In the genomic region with DNA sequence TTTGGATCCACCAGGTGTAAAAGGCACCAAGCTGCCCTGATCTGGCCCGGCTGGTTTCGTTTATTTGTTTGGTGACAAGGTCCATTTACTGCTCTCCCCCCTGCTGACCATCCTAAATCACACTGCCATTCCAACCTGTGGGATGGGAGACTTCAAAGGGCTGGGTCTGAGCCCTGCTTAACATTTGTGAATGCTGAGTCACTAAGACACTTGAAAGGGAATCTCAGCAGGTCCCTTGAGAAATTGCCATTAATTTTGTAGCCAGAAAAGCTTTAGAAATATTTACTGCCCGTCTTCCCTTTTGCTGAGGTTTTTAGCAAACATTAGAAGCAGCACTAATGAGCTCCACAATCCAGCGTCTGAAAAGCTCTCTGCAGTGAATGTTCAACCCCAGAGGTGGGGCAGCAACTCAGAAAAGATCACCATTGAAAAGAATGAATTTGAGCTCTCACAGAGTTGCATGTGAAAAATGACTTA, we compare ENCODE assay signal across 10 cellular contexts.
A peak's percentile ranks its signal among the peaks of the same experiment; 100 is the strongest.
DNase-seq lines count a peak whose midpoint lies in the region; TF ChIP-seq lines count a peak whose summit lies in the region.
"Had no signal": no experiment of that assay in that cellular context is flagged by ENCODE, and none has a peak within 500 bp of the region (broad histone marks: within the 10 kb centered on the region; RNA-seq: fewer than 3 reads in every experiment).

No MANE protein-coding gene starts in this region.

- WGBS in liver: 11% methylated on average over 4 of the region's 4 CpGs

- TF ChIP-seq CTCF in BJ (IDR thresholded peaks at IDR 0.05; ENCODE audit: insufficient read depth, low read depth, low read length): no peak
- TF ChIP-seq CTCF in VCaP (conservative IDR thresholded peaks at IDR 0.05): no peak
- no peak for TF ChIP-seq CTCF in liver (IDR thresholded peaks at IDR 0.05; ENCODE audit: low read depth, low read length, missing input control)
- TF ChIP-seq CTCF in Peyer's patch (IDR thresholded peaks at IDR 0.05): no peak
- TF ChIP-seq CTCF in right atrium auricular region (IDR thresholded peaks at IDR 0.05): no peak

- TF ChIP-seq POLR2A in Peyer's patch (IDR thresholded peaks at IDR 0.05): no peak

- no peak overlapping the region for H3K4me3 Mint-ChIP-seq in activated CD4-positive, alpha-beta memory T cell treated with anti-CD3 and anti-CD28 coated beads for 36 hours
- H3K4me3 Mint-ChIP-seq: activated naive CD8-positive, alpha-beta T cell treated with anti-CD3 and anti-CD28 coated beads, Interleukin-2, amount 10 ng/mL, durations not matched to agents 7 days and 5 days had no signal

- peaks cover 17% of the 10 kb centered on the region for H3K4me1 Mint-ChIP-seq in activated CD4-positive, alpha-beta memory T cell treated with anti-CD3 and anti-CD28 coated beads for 36 hours (ENCODE audit: low read depth)

- H3K9me3 ChIP-seq in HUES48 (ENCODE audit: control insufficient read depth, insufficient read depth, low read length) (no peaks in the 10 kb centered on the region), liver (ENCODE audit: control insufficient read depth in 4 of 4, low read length in 3 of 4) (peaks cover 0 to 3% (median 0%) of the 10 kb centered on the region in 4 donors), Peyer's patch (no peaks in the 10 kb centered on the region), right atrium auricular region (no peaks in the 10 kb centered on the region)

- TF ChIP-seq RAD21 in liver (IDR thresholded peaks at IDR 0.05): no peak

- H3K9me3 Mint-ChIP-seq in activated CD4-positive, alpha-beta memory T cell treated with anti-CD3 and anti-CD28 coated beads for 36 hours: peaks cover 16% of the 10 kb centered on the region

- H3K9ac ChIP-seq in HUES48 (ENCODE audit: low read depth, low read length) (no peak overlapping the region), liver (ENCODE audit: low read depth in 1 of 2, low read length in 2 of 2) (no peak overlapping the region)

- no peaks in the 10 kb centered on the region for H3K27me3 Mint-ChIP-seq in activated CD4-positive, alpha-beta memory T cell treated with anti-CD3 and anti-CD28 coated beads for 36 hours
- H3K27me3 Mint-ChIP-seq: activated naive CD8-positive, alpha-beta T cell treated with anti-CD3 and anti-CD28 coated beads, Interleukin-2, amount 10 ng/mL, durations not matched to agents 7 days and 5 days had no signal

- CTCF ChIA-PET in BJ (lab: Yijun Ruan, JAX): interaction anchor here (0.6 to 1.0 kb wide), 5 partner anchors 12 to 691 kb away, joined by 3 to 5 read pairs (median 3); no protein-coding TSS in a partner anchor
- CTCF ChIA-PET in activated CD4-positive, alpha-beta memory T cell treated with anti-CD3 and anti-CD28 coated beads for 36 hours (lab: Charles Lee): interaction anchor here (0.6 kb wide), 1 partner anchor 165 kb away, joined by 3 read pairs; no protein-coding TSS in a partner anchor

- H3K4me1 ChIP-seq in HUES48 (ENCODE audit: control insufficient read depth, insufficient read depth, low read length) (peaks cover 36% of the 10 kb centered on the region), liver (ENCODE audit: control insufficient read depth in 4 of 4, insufficient read depth in 4 of 4, low read length in 3 of 4) (peaks cover 0 to 18% (median 2%) of the 10 kb centered on the region in 4 donors), Peyer's patch (peaks cover 0 to 6% (median 0%) of the 10 kb centered on the region in 4 donors), right atrium auricular region (no peaks in the 10 kb centered on the region)

- POLR2A ChIA-PET in BJ (lab: Charles Lee): no interaction called here
- POLR2A ChIA-PET in activated CD4-positive, alpha-beta memory T cell treated with anti-CD3 and anti-CD28 coated beads for 36 hours (lab: Charles Lee): no interaction called here

- H3K27ac Mint-ChIP-seq in activated CD4-positive, alpha-beta memory T cell treated with anti-CD3 and anti-CD28 coated beads for 36 hours: no peak overlapping the region
- H3K27ac Mint-ChIP-seq: activated naive CD8-positive, alpha-beta T cell treated with anti-CD3 and anti-CD28 coated beads, Interleukin-2, amount 10 ng/mL, durations not matched to agents 7 days and 5 days had no signal

- no peak overlapping the region for H3K4me3 ChIP-seq in BJ (ENCODE audit: low read depth, low read length)
- H3K4me3 ChIP-seq in HUES48 (ENCODE audit: low read depth, low read length): 0 out of 2 replicates have a peak overlapping the region, but pooled peaks have one; percentile 20
- no peak overlapping the region for H3K4me3 ChIP-seq in liver (ENCODE audit: low read depth in 1 of 3, low read length in 3 of 3)
- no peak overlapping the region for H3K4me3 ChIP-seq in Peyer's patch
- H3K4me3 ChIP-seq in right atrium auricular region: no peak overlapping the region

- no peaks in the 10 kb centered on the region for H3K27me3 ChIP-seq in BJ (ENCODE audit: control insufficient read depth, insufficient read depth, low read length)
- no peaks in the 10 kb centered on the region for H3K27me3 ChIP-seq in HUES48 (ENCODE audit: control insufficient read depth, insufficient read depth, low read length)
- no peaks in the 10 kb centered on the region for H3K27me3 ChIP-seq in liver (ENCODE audit: control insufficient read depth in 4 of 4, insufficient read depth in 4 of 4, low read length in 3 of 4)
- no peaks in the 10 kb centered on the region for H3K27me3 ChIP-seq in Peyer's patch
- no peaks in the 10 kb centered on the region for H3K27me3 ChIP-seq in right atrium auricular region

- intact Hi-C loops in activated CD4-positive, alpha-beta memory T cell treated with anti-CD3 and anti-CD28 coated beads for 36 hours (cut with micrococcal nuclease): no loop called here

- no peaks in the 10 kb centered on the region for H3K36me3 Mint-ChIP-seq in activated CD4-positive, alpha-beta memory T cell treated with anti-CD3 and anti-CD28 coated beads for 36 hours

- H3K27ac ChIP-seq in HUES48 (ENCODE audit: low read depth, low read length) (peak overlapping the region; percentile 91), VCaP (peak overlapping the region; percentile 75), liver (ENCODE audit: low read depth in 1 of 2, low read length in 2 of 2) (no peak overlapping the region), Peyer's patch (no peak overlapping the region), right atrium auricular region (no peak overlapping the region)

- DNase-seq in BJ (ENCODE audit: low read depth): peak; percentile 13
- no peak for DNase-seq in Peyer's patch
- no peak for DNase-seq in right atrium auricular region (ENCODE audit: low spot score)
- DNase-seq in activated CD4-positive, alpha-beta memory T cell treated with anti-CD3 and anti-CD28 coated beads for 36 hours: no peak
- DNase-seq in NCI-H526 (lab: John Stamatoyannopoulos, UW): no peak
- DNase-seq: activated naive CD8-positive, alpha-beta T cell treated with anti-CD3 and anti-CD28 coated beads, Interleukin-2, amount 10 ng/mL, durations not matched to agents 7 days and 5 days; Right ventricle myocardium superior had no signal

- H3K36me3 ChIP-seq in BJ (ENCODE audit: control insufficient read depth, insufficient read depth, low read length) (no peaks in the 10 kb centered on the region), HUES48 (ENCODE audit: control insufficient read depth, insufficient read depth, low read length) (no peaks in the 10 kb centered on the region), liver (ENCODE audit: control insufficient read depth in 4 of 4, insufficient read depth in 3 of 4, low read depth in 1 of 4, low read length in 3 of 4) (no peaks in the 10 kb centered on the region), Peyer's patch (no peaks in the 10 kb centered on the region), right atrium auricular region (no peaks in the 10 kb centered on the region)

TF ChIP-seq in liver, 16 proteins besides CTCF, POLR2A, EP300 and RAD21 (continues in another document):
- TF ChIP-seq NR2F2 (IDR thresholded peaks at IDR 0.05) (no peak), MAX (IDR thresholded peaks at IDR 0.05) (no peak), YY1 (IDR thresholded peaks at IDR 0.05) (peak; percentile 26), ATF3 (IDR thresholded peaks at IDR 0.05) (no peak), SP1 (IDR thresholded peaks at IDR 0.05) (peak; percentile 50), EGR1 (IDR thresholded peaks at IDR 0.05; ENCODE audit: low read depth in 2 of 2) (no peak), JUND (IDR thresholded peaks at IDR 0.05) (no peak), TAF1 (conservative IDR thresholded peaks at IDR 0.05) (no peak), HNF4A (conservative IDR thresholded peaks at IDR 0.05) (peak; percentile 71 to 76), RXRA (IDR thresholded peaks at IDR 0.05) (peak in 1 of 2 donors; percentile 19), FOXA2 (IDR thresholded peaks at IDR 0.05) (no peak)
- TF ChIP-seq, protein P1, sequence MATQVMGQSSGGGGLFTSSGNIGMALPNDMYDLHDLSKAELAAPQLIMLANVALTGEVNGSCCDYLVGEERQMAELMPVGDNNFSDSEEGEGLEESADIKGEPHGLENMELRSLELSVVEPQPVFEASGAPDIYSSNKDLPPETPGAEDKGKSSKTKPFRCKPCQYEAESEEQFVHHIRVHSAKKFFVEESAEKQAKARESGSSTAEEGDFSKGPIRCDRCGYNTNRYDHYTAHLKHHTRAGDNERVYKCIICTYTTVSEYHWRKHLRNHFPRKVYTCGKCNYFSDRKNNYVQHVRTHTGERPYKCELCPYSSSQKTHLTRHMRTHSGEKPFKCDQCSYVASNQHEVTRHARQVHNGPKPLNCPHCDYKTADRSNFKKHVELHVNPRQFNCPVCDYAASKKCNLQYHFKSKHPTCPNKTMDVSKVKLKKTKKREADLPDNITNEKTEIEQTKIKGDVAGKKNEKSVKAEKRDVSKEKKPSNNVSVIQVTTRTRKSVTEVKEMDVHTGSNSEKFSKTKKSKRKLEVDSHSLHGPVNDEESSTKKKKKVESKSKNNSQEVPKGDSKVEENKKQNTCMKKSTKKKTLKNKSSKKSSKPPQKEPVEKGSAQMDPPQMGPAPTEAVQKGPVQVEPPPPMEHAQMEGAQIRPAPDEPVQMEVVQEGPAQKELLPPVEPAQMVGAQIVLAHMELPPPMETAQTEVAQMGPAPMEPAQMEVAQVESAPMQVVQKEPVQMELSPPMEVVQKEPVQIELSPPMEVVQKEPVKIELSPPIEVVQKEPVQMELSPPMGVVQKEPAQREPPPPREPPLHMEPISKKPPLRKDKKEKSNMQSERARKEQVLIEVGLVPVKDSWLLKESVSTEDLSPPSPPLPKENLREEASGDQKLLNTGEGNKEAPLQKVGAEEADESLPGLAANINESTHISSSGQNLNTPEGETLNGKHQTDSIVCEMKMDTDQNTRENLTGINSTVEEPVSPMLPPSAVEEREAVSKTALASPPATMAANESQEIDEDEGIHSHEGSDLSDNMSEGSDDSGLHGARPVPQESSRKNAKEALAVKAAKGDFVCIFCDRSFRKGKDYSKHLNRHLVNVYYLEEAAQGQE (IDR thresholded peaks at IDR 0.05): no peak

Comparison
In these comparisons a context has a peak if more than half of its experiments do, and no peak if none do; other contexts are left out.
1. H3K27ac ChIP-seq: peak in HUES48 (single experiment) and VCaP (single experiment); none in liver (0 of 2), Peyer's patch (0 of 4) and right atrium auricular region (0 of 2).